ENCODE assay signal across 22 cellular contexts in genomic region chr13:77406644-77407440, GRCh38.
"Had no signal": no experiment of that assay in that cellular context is flagged by ENCODE, and none has a peak within 500 bp of the region (broad histone marks: within the 10 kb centered on the region; RNA-seq: fewer than 3 reads in every experiment).

No MANE protein-coding gene starts in this region.

- H3K4me3 ChIP-seq: esophagus squamous epithelium, hepatocyte, lung, ovary, right atrium auricular region, sigmoid colon, skin epidermis, stomach, thoracic aorta, transverse colon had no signal

- H3K9me3 ChIP-seq: esophagus squamous epithelium, ovary, right atrium auricular region, sigmoid colon, stomach, thoracic aorta, transverse colon had no signal

- H3K79me2 ChIP-seq: hepatocyte had no signal

- DNase-seq: dermis blood vessel endothelial cell; esophagus squamous epithelium; foreskin fibroblast; head of caudate nucleus; left colon; left ventricle myocardium superior; mesendoderm; naive thymus-derived CD4-positive, alpha-beta T cell; nephron progenitor cell; nucleus accumbens; ovary; sigmoid colon; stimulated activated CD4-positive, alpha-beta T cell treated with anti-CD3 and anti-CD28 coated beads, Interleukin-12 subunit alpha, Interleukin-12 subunit beta, amount 100 ng/mL, for 4 hours; stimulated activated naive CD4-positive, alpha-beta T cell; stomach; substantia nigra; transverse colon had no signal

- H3K36me3 ChIP-seq: esophagus squamous epithelium, ovary, right atrium auricular region, sigmoid colon, stomach, thoracic aorta, transverse colon had no signal

- H3K27me3 ChIP-seq: esophagus squamous epithelium, hepatocyte, ovary, right atrium auricular region, sigmoid colon, stomach, transverse colon had no signal

- ATAC-seq: left colon; left ventricle myocardium superior; naive thymus-derived CD4-positive, alpha-beta T cell had no signal

- H2AFZ ChIP-seq: hepatocyte had no signal

- H3K4me2 ChIP-seq: hepatocyte had no signal

- H3K4me1 ChIP-seq: esophagus squamous epithelium, right atrium auricular region, sigmoid colon, stomach, transverse colon had no signal

- H3K27ac ChIP-seq: esophagus squamous epithelium, hepatocyte, ovary, right atrium auricular region, sigmoid colon, skin epidermis, stomach, thoracic aorta, transverse colon had no signal
